1 cellular context compared by ENCODE assay signal in the genomic region with DNA sequence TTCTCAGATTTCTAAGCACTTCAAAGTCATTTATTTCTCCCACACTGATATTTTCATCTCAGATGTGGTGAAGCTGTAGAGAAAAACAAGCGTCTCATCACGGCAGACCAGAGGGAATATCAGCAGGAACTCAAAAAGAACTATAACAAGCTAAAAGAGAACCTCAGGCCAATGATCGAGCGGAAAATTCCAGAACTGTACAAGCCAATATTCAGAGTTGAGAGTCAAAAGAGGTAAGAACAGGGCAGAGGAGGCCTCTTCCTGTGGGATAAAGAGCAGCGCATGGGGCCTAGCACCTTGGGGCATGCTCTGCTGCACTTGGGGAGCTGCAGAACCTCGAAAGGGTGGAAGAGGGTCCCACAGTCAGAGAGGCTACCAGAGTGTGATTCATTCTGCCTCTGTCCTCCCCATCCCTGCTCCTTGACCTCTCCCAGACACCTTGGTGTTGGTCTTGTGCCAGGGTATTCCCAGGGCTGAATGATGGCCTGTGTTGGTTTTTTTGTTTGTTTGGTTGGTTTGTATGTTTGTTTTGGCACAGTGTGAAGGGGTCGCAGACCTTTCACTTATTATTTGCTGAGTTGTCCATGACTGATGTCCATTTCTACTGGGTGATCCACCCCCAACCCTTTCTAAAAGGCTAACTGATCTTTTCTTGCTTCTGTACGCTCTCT.
TF ChIP-seq lines count a peak whose summit lies in the region.

No MANE protein-coding gene starts in this region.

TF ChIP-seq in H1, 55 proteins besides CTCF, POLR2A, EP300 and RAD21:
- TF ChIP-seq YY1 (IDR thresholded peaks at IDR 0.05; ENCODE audit: low read depth, low read length) = no peak
- no peak for TF ChIP-seq POLR2AphosphoS5 (IDR thresholded peaks at IDR 0.05; ENCODE audit: low read depth, low read length)
- no peak for TF ChIP-seq TEAD4 (IDR thresholded peaks at IDR 0.05; ENCODE audit: low read depth, low read length)
- TF ChIP-seq NRF1 (IDR thresholded peaks at IDR 0.05; ENCODE audit: low read depth, low read length) = no peak
- TF ChIP-seq BCL11A (IDR thresholded peaks at IDR 0.05; ENCODE audit: low read depth in 2 of 2, low read length in 2 of 2) = no peak
- TF ChIP-seq, protein P1, sequence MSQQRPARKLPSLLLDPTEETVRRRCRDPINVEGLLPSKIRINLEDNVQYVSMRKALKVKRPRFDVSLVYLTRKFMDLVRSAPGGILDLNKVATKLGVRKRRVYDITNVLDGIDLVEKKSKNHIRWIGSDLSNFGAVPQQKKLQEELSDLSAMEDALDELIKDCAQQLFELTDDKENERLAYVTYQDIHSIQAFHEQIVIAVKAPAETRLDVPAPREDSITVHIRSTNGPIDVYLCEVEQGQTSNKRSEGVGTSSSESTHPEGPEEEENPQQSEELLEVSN (IDR thresholded peaks at IDR 0.05) = no peak
- no peak for TF ChIP-seq JUND (IDR thresholded peaks at IDR 0.05; ENCODE audit: low read length)
- no peak for TF ChIP-seq JUN (IDR thresholded peaks at IDR 0.05; ENCODE audit: low read depth, low read length)
- TF ChIP-seq PHF8 (conservative IDR thresholded peaks at IDR 0.05; ENCODE audit: low read depth, low read length) = no peak
- no peak for TF ChIP-seq HDAC6 (IDR thresholded peaks at IDR 0.05; ENCODE audit: low read depth, low read length)
- TF ChIP-seq POU5F1 (IDR thresholded peaks at IDR 0.05; ENCODE audit: low read depth, low read length) = no peak
- TF ChIP-seq NANOG (IDR thresholded peaks at IDR 0.05; ENCODE audit: insufficient read depth, low read depth, low read length, poor library complexity, severe bottlenecking) = no peak
- TF ChIP-seq SIX5 (IDR thresholded peaks at IDR 0.05; ENCODE audit: low read depth, low read length) = no peak
- no peak for TF ChIP-seq TAF1 (IDR thresholded peaks at IDR 0.05; ENCODE audit: low read depth, low read length)
- no peak for TF ChIP-seq RBBP5 (IDR thresholded peaks at IDR 0.05; ENCODE audit: borderline replicate concordance, low read depth, low read length)
- no peak for TF ChIP-seq SIN3A (conservative IDR thresholded peaks at IDR 0.05 in 1 of 2, IDR thresholded peaks at IDR 0.05 in 1 of 2; ENCODE audit: low read depth in 1 of 2, low read length in 2 of 2)
